1 cellular context compared by ENCODE assay signal in the genomic region with DNA sequence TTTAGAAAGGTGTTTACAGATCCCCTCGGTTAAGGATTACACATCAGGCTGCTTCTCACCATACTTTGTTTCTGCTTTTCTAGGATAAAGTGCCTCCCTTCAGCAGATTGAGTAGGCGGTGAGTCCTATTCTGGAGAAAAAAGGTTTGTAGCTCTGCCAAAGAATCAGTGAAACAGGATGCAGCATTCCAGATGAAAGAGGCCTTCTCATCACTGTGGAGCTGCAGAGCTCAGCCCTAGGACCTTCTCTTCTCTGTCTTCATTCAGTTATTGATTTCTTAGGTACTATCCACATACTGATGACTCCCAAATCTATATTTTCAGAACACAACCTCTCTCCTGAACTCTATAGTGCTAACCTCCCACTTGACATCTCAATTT.
TF ChIP-seq lines count a peak whose summit lies in the region.

No MANE protein-coding gene starts in this region.

TF ChIP-seq in SK-N-SH treated with all-trans-retinoic acid at 6 μM for 48 hours, 23 proteins besides CTCF, POLR2A, EP300 and RAD21 (continued from another document):
- TF ChIP-seq, protein P1, sequence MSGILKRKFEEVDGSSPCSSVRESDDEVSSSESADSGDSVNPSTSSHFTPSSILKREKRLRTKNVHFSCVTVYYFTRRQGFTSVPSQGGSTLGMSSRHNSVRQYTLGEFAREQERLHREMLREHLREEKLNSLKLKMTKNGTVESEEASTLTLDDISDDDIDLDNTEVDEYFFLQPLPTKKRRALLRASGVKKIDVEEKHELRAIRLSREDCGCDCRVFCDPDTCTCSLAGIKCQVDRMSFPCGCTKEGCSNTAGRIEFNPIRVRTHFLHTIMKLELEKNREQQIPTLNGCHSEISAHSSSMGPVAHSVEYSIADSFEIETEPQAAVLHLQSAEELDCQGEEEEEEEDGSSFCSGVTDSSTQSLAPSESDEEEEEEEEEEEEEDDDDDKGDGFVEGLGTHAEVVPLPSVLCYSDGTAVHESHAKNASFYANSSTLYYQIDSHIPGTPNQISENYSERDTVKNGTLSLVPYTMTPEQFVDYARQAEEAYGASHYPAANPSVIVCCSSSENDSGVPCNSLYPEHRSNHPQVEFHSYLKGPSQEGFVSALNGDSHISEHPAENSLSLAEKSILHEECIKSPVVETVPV (CRISPR knock-in tag; IDR thresholded peaks at IDR 0.05): no peak
- no peak for TF ChIP-seq ZFP30 (CRISPR knock-in tag; IDR thresholded peaks at IDR 0.05)
